8 cellular contexts compared by ENCODE assay signal in the genomic region with DNA sequence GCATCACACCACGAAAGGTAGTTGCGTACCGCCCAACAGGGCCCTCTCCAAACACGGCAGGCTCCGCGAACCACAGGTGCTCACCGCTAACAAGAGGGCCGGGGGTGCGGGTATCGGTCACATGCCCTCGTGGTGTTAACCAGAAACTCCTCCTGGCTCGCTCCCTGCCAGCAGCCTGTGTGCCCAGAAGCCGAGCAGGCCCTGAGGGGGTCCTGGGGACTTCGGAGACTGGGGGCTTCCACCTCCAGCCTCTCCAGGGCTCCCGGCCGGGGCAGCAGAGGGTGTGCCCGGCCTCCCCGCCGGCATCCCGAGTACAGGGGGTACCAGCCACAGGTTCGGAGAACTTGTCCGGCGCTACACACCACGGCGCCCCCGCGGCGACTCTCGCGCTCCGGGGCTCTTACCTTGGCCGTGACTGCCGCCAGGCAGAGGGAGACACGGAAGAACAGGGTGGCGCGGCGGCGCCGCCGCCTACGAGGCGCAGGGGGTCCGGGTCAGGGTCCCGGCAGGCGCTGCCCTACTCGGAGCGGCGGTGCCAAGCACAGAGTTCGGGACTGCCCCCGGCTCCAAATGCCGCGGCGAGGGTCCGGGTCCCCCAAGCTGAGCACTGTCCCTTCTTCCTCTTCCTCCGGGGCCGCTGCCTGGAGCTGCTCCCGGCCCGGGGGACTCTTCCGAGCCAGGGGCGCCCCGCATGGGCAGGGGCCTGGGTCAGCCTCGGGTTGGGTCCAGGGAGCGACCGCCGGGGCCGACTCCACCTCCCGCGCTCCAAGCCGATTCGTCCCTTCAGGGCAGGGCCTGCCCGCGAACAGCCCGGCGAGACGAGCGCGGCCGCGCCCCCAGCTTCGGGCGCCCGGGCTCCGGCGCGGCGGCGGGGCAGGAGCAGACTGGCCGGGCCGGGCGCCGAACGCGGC. TPM values are rescaled to one million over a fixed set of nuclear protein-coding genes. Genes with fewer than 3 reads are reported as not detected.
A peak's percentile ranks its signal among the peaks of the same experiment; 100 is the strongest.
DNase-seq lines count a peak whose midpoint lies in the region; ATAC-seq and TF ChIP-seq lines count a peak whose summit lies in the region.

TSS of gene LARGE1 (minus strand) at position 886 of the 911 bp plus-strand sequence.

- H3K79me2 ChIP-seq in trophoblast cell (ENCODE audit: control insufficient read depth, insufficient read depth, low read length, poor library complexity) = peaks cover 4% of the 10 kb centered on the region

- H3K18ac ChIP-seq in trophoblast cell (ENCODE audit: low read length) = peak within 1 kb of the TSS; percentile 57

- peak within 1 kb of the TSS; percentile 74 for H3K4me3 ChIP-seq in AG04449 (ENCODE audit: low read depth, low read length)
- peak within 1 kb of the TSS; percentile 85 for H3K4me3 ChIP-seq in trophoblast cell (ENCODE audit: low read depth, low read length)

- DNase-seq in AG04449 (ENCODE audit: low read depth, low spot score) (no peak), HT-29 (ENCODE audit: low spot score) (peak; percentile 38), left cardiac atrium (peak; percentile 59), trophoblast cell (peak; percentile 1 to 37), SKM-1 (lab: John Stamatoyannopoulos, UW; ENCODE audit: unreplicated experiment) (no peak), DMS79 (lab: John Stamatoyannopoulos, UW) (no peak)

- H3K4me3 Mint-ChIP-seq in activated naive CD8-positive, alpha-beta T cell = peak within 1 kb of the TSS; percentile 85

- peak within 1 kb of the TSS; percentile 51 for H4K91ac ChIP-seq in trophoblast cell (ENCODE audit: low read depth, low read length)

- no peaks in the 10 kb centered on the region for H3K9me3 Mint-ChIP-seq in activated naive CD8-positive, alpha-beta T cell (ENCODE audit: low read depth)

- CTCF ChIA-PET in AG04449 (lab: Yijun Ruan, JAX) = interaction anchor here (1.5 to 3.1 kb wide), 5 partner anchors 10 to 1235 kb away, joined by 3 to 11 read pairs (median 5); no protein-coding TSS in a partner anchor

- WGBS in trophoblast cell (ENCODE audit: extremely low coverage, insufficient coverage, insufficient read length) = no CpG with 5 or more reads among the region's 93 CpGs

- ATAC-seq in GM18907 (IDR thresholded peaks at IDR 0.05; ENCODE audit: unreplicated experiment) = peak; percentile 16
- peak; percentile 7 to 25 for ATAC-seq in left cardiac atrium

- H3K27ac ChIP-seq in trophoblast cell (ENCODE audit: low read depth, low read length) = no peak within 1 kb of the TSS

- peak within 1 kb of the TSS; percentile 43 for H2BK120ac ChIP-seq in trophoblast cell (ENCODE audit: insufficient read depth, low read length, poor library complexity)

- peak within 1 kb of the TSS; percentile 35 for H3K14ac ChIP-seq in trophoblast cell (ENCODE audit: low read length)

- peak within 1 kb of the TSS; percentile 91 for H3K9ac ChIP-seq in trophoblast cell (ENCODE audit: low read length)

- peaks cover 8% of the 10 kb centered on the region for H3K79me1 ChIP-seq in trophoblast cell (ENCODE audit: low read length)

- no peaks in the 10 kb centered on the region for H3K27me3 ChIP-seq in trophoblast cell (ENCODE audit: insufficient read depth, low read length)

- no peak within 1 kb of the TSS for H3K4ac ChIP-seq in trophoblast cell (ENCODE audit: low read depth, low read length)

- TF ChIP-seq CTCF in AG04449 (IDR thresholded peaks at IDR 0.05; ENCODE audit: insufficient read depth, low read length, missing control alignments) = no peak

- H3K9me3 ChIP-seq in trophoblast cell (ENCODE audit: insufficient read depth, low read depth, low read length) = no peaks in the 10 kb centered on the region

- H4K12ac ChIP-seq in trophoblast cell (ENCODE audit: low read depth, low read length) = peak within 1 kb of the TSS; percentile 49

- H4K8ac ChIP-seq in trophoblast cell (ENCODE audit: low read depth, low read length) = peak within 1 kb of the TSS; percentile 43

- H2BK5ac ChIP-seq in trophoblast cell (ENCODE audit: low read depth, low read length, poor library complexity) = no peak within 1 kb of the TSS

- no peak within 1 kb of the TSS for H2BK12ac ChIP-seq in trophoblast cell (ENCODE audit: low read length)

- H2AFZ ChIP-seq in trophoblast cell (ENCODE audit: insufficient read depth, low read length, poor library complexity) = peak within 1 kb of the TSS; percentile 90

- H2AK5ac ChIP-seq in trophoblast cell (ENCODE audit: low read length) = no peak within 1 kb of the TSS

- H3K4me1 ChIP-seq in trophoblast cell (ENCODE audit: control insufficient read depth in 1 of 2, insufficient read depth in 2 of 2, low read length in 2 of 2) = peaks cover 0 to 7% of the 10 kb centered on the region in 2 experiments

- H3K4me2 ChIP-seq in trophoblast cell (ENCODE audit: low read length) = peak within 1 kb of the TSS; percentile 95

- no peak within 1 kb of the TSS for H3K23ac ChIP-seq in trophoblast cell (ENCODE audit: low read length)

- intact Hi-C loops in left cardiac atrium (cut with DNase I) = loop anchor here in 1 of 2 donors (5.0 to 10.0 kb wide), 3 partner anchors 138 to 425 kb away; no protein-coding TSS in a partner anchor

- peaks cover 25% of the 10 kb centered on the region for H3K4me1 Mint-ChIP-seq in activated naive CD8-positive, alpha-beta T cell (ENCODE audit: low read depth)

- POLR2A ChIA-PET in AG04449 (lab: Yijun Ruan, JAX) = interaction anchor here (0.6 to 1.7 kb wide), 6 partner anchors 10 to 163 kb away, joined by 3 to 5 read pairs (median 4); no protein-coding TSS in a partner anchor

- H3K27me3 Mint-ChIP-seq in activated naive CD8-positive, alpha-beta T cell = peaks cover 24% of the 10 kb centered on the region

- no peaks in the 10 kb centered on the region for H3K36me3 Mint-ChIP-seq in activated naive CD8-positive, alpha-beta T cell

- no peak within 1 kb of the TSS for H3K27ac Mint-ChIP-seq in activated naive CD8-positive, alpha-beta T cell

- no peaks in the 10 kb centered on the region for H3K36me3 ChIP-seq in trophoblast cell (ENCODE audit: control insufficient read depth in 1 of 2, insufficient read depth in 2 of 2, low read length in 2 of 2)

RNA-seq across cellular contexts. Expression of gene LARGE1, which starts in this region (rescaled TPM):
- total RNA-seq in HT-29 (2014; rRNA removed; shearing (Covaris generic)) = 12.6 and 13.1 TPM in 2 replicates
- 100 to 1,000 TPM in 1 of 2 donors, 10 to 100 TPM in 1; 66.5 to 103 TPM for total RNA-seq in left cardiac atrium
- polyA plus RNA-seq in trophoblast cell (2013) = 17.3 and 17.7 TPM in 2 replicates

Comparison
In these comparisons a context has a peak if more than half of its experiments do, and no peak if none do; other contexts are left out.
1. DNase-seq: peak in HT-29 (single experiment), left cardiac atrium (single experiment) and trophoblast cell (2 of 2); none in AG04449 (single experiment), SKM-1 (single experiment) and DMS79 (single experiment).